26 cellular contexts compared by ENCODE assay signal in genomic region chr10:128922172-128922571, GRCh38.
"Had no signal": no experiment of that assay in that cellular context is flagged by ENCODE, and none has a peak within 500 bp of the region (broad histone marks: within the 10 kb centered on the region; RNA-seq: fewer than 3 reads in every experiment).

No MANE protein-coding gene starts in this region.

- ATAC-seq: activated CD4-positive, alpha-beta T cell treated with anti-CD3 and anti-CD28 coated beads for 36 hours; activated T-helper 17 cell treated with anti-CD3 and anti-CD28 coated beads, Interleukin-2, amount 50 U/mL, for 72 hours; effector memory CD8-positive, alpha-beta T cell; esophagus mucosa; stimulated activated memory B cell treated with anti-CD40 and anti-IgM and Interleukin-4, amounts not matched to agents 10 μg/mL and 1 μg/mL and 100 μg/mL, for 72 hours; WTC11 had no signal

- DNase-seq: activated CD4-positive, alpha-beta T cell treated with anti-CD3 and anti-CD28 coated beads for 36 hours; activated CD4-positive, alpha-beta T cell treated with anti-CD3 and anti-CD28 coated beads, Interleukin-2, amount 50 U/mL, for 4 hours; activated CD8-positive, alpha-beta memory T cell treated with anti-CD3 and anti-CD28 coated beads for 24 hours; activated CD8-positive, alpha-beta memory T cell treated with anti-CD3 and anti-CD28 coated beads, Interleukin-2, amount 50 U/mL, for 4 hours; activated naive CD4-positive, alpha-beta T cell; activated T-cell treated with anti-CD3 and anti-CD28 coated beads, Interleukin-2, amount 50 U/mL, for 24 hours; adrenal gland; dorsolateral prefrontal cortex; effector memory CD8-positive, alpha-beta T cell; heart right ventricle; lower lobe of right lung; naive B cell; occipital lobe; posterior cingulate gyrus; retina; small intestine; stimulated activated CD4-positive, alpha-beta T cell treated with anti-CD3 and anti-CD28 coated beads, Interleukin-2, amount 100 ng/mL, for 24 hours; stomach; T1000 had no signal

- H3K4me3 ChIP-seq: adrenal gland, ascending aorta, dorsolateral prefrontal cortex, heart right ventricle, lower lobe of right lung, stomach, suprapubic skin, tibial nerve had no signal

- H3K9me3 ChIP-seq: adrenal gland, lower lobe of right lung, stomach, suprapubic skin, tibial nerve had no signal

- H3K27ac ChIP-seq: adrenal gland, ascending aorta, dorsolateral prefrontal cortex, heart right ventricle, lower lobe of right lung, suprapubic skin had no signal

- H3K36me3 ChIP-seq: adrenal gland, ascending aorta, heart right ventricle, lower lobe of right lung, stomach, suprapubic skin, tibial nerve had no signal

- H3K27me3 ChIP-seq: adrenal gland, ascending aorta, tibial nerve had no signal

- H3K4me1 ChIP-seq: adrenal gland, ascending aorta, lower lobe of right lung, stomach had no signal
